ENCODE assay signal across 11 cellular contexts in the genomic region with DNA sequence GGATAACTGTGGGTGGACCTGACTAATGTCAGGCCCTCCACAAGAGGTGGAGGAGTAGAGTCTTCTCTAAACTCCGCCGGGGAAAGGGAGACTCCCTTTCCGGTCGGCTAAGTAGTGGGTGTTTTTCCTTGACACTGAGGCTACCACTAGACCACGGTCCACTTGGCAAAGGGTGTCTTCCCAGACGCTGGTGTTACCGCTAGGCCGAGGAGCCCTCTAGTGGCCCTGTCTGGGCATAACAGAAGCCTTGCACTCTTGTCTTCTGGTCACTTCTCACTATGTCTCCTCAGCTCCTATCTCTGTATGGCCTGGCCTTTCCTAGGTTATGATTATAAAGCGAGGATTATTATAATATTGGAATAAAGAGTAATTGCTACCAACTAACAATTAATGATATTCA. TPM values are rescaled to one million over a fixed set of nuclear protein-coding genes. Genes with fewer than 3 reads are reported as not detected.
DNase-seq lines count a peak whose midpoint lies in the region; ATAC-seq and TF ChIP-seq lines count a peak whose summit lies in the region.
"Not testable (repeated sequence)": the region's sequence is repeated elsewhere in the genome, so short reads cannot be mapped to it uniquely, and the experiment has no call there.
"Had no signal": no experiment of that assay in that cellular context is flagged by ENCODE, and none has a peak within 500 bp of the region (broad histone marks: within the 10 kb centered on the region; RNA-seq: fewer than 3 reads in every experiment).

No MANE protein-coding gene starts in this region.

- ATAC-seq in activated CD8-positive, alpha-beta memory T cell treated with anti-CD3 and anti-CD28 coated beads, Interleukin-2, amount 10 ng/mL, durations not matched to agents 7 days and 5 days, result not testable (repeated sequence)

- H4K20me1 ChIP-seq in PC-9 (ENCODE audit: insufficient read depth), result not testable (repeated sequence)

- H3K36me3 ChIP-seq in PC-9 (ENCODE audit: low read depth), result not testable (repeated sequence)

- POLR2A ChIA-PET in PC-9 (lab: Charles Lee; ENCODE audit: unreplicated experiment), result not testable (repeated sequence)

- not testable (repeated sequence) for H3K9me2 ChIP-seq in PC-9 (ENCODE audit: insufficient read depth)

- not testable (repeated sequence) for BruUV-seq in PC-9 (replicated peaks; lab: Mats Ljungman, UMichigan)

- DNase-seq in Ammon's horn (ENCODE audit: low spot score), result peak; percentile 18
- peak; percentile 69 for DNase-seq in M059J (ENCODE audit: low read depth)
- DNase-seq in PC-9, result peak; percentile 39 to 50
- peak; percentile 51 for DNase-seq in activated CD8-positive, alpha-beta memory T cell treated with anti-CD3 and anti-CD28 coated beads, Interleukin-2, amount 10 ng/mL, durations not matched to agents 7 days and 5 days
- DNase-seq in dorsolateral prefrontal cortex, result peak in 3 of 10 donors; percentile 17 to 37 (median 31)
- DNase-seq in iris pigment epithelial cell (ENCODE audit: low read depth), result peak; percentile 71
- peak; percentile 47 for DNase-seq in stimulated activated CD4-positive, alpha-beta T cell treated with anti-CD3 and anti-CD28 coated beads, Interleukin-15, amount 100 ng/mL, for 24 hours

- TF ChIP-seq CTCF in GM12874 (IDR thresholded peaks at IDR 0.05; ENCODE audit: insufficient read depth, low read depth, low read length) (peak; percentile 71), PC-9 (conservative IDR thresholded peaks at IDR 0.05) (peak; percentile 82), dorsolateral prefrontal cortex (IDR thresholded peaks at IDR 0.05 in 54 of 56, conservative IDR thresholded peaks at IDR 0.05 in 2 of 56; ENCODE audit: low read depth in 1 of 56, partially characterized antibody in 56 of 56) (peak in 47 of 56 donors; percentile 10 to 60 (median 42))

- H3K36me3 Mint-ChIP-seq in activated CD8-positive, alpha-beta memory T cell treated with anti-CD3 and anti-CD28 coated beads, Interleukin-2, amount 10 ng/mL, durations not matched to agents 7 days and 5 days, result not testable (repeated sequence)

- not testable (repeated sequence) for H3K27me3 ChIP-seq in PC-9 (ENCODE audit: insufficient read depth, low read depth); dorsolateral prefrontal cortex

- CTCF ChIA-PET in PC-9 (lab: Charles Lee), result interaction anchor here (0.6 to 1.2 kb wide), 2 partner anchors 38 to 240 kb away, joined by 3 to 6 read pairs; no protein-coding TSS in a partner anchor
- CTCF ChIA-PET in activated CD8-positive, alpha-beta memory T cell treated with anti-CD3 and anti-CD28 coated beads, Interleukin-2, amount 10 ng/mL, durations not matched to agents 7 days and 5 days (lab: Charles Lee), result not testable (repeated sequence)

- H3K27me3 Mint-ChIP-seq in activated CD8-positive, alpha-beta memory T cell treated with anti-CD3 and anti-CD28 coated beads, Interleukin-2, amount 10 ng/mL, durations not matched to agents 7 days and 5 days, result not testable (repeated sequence)

- H3K4me1 Mint-ChIP-seq in activated CD8-positive, alpha-beta memory T cell treated with anti-CD3 and anti-CD28 coated beads, Interleukin-2, amount 10 ng/mL, durations not matched to agents 7 days and 5 days, result not testable (repeated sequence)

- H3K27ac ChIP-seq in PC-9, dorsolateral prefrontal cortex: not testable (repeated sequence)

- H3K9me3 Mint-ChIP-seq in activated CD8-positive, alpha-beta memory T cell treated with anti-CD3 and anti-CD28 coated beads, Interleukin-2, amount 10 ng/mL, durations not matched to agents 7 days and 5 days (ENCODE audit: low read depth), result not testable (repeated sequence)

- not testable (repeated sequence) for H3K9me3 ChIP-seq in PC-9 (ENCODE audit: insufficient read depth, low read depth)

- H3K4me2 ChIP-seq in PC-9, result not testable (repeated sequence)

- not testable (repeated sequence) for H3F3A ChIP-seq in PC-9 (ENCODE audit: insufficient read depth, low read depth)

- not testable (repeated sequence) for H3K4me3 ChIP-seq in PC-9, dorsolateral prefrontal cortex

- not testable (repeated sequence) for H3K27ac Mint-ChIP-seq in activated CD8-positive, alpha-beta memory T cell treated with anti-CD3 and anti-CD28 coated beads, Interleukin-2, amount 10 ng/mL, durations not matched to agents 7 days and 5 days

- H2AFZ ChIP-seq in PC-9, result not testable (repeated sequence)

- not testable (repeated sequence) for H3K79me2 ChIP-seq in PC-9 (ENCODE audit: low read depth)

- not testable (repeated sequence) for H3K4me1 ChIP-seq in PC-9 (replicated peaks; ENCODE audit: insufficient read depth)

- not testable (repeated sequence) for H3K4me3 Mint-ChIP-seq in activated CD8-positive, alpha-beta memory T cell treated with anti-CD3 and anti-CD28 coated beads, Interleukin-2, amount 10 ng/mL, durations not matched to agents 7 days and 5 days

- intact Hi-C loops in PC-9 (cut with micrococcal nuclease; ENCODE audit: unreplicated experiment); dorsolateral prefrontal cortex (cut with DNase I): not testable (repeated sequence)

RNA-seq across cellular contexts. Expression of gene PSG6, which starts 5.4 kb away (rescaled TPM):
- 0.79 and 0.89 TPM in 2 replicates for total RNA-seq in M059J (2014; rRNA removed; shearing (Covaris generic))
- total RNA-seq in PC-9 (2021) (not detected in 2 replicates), dorsolateral prefrontal cortex (not detected)
- total RNA-seq in activated CD8-positive, alpha-beta memory T cell treated with anti-CD3 and anti-CD28 coated beads, Interleukin-2, amount 10 ng/mL, durations not matched to agents 7 days and 5 days, result not detected
- total RNA-seq: activated T-helper 17 cell treated with anti-CD3 and anti-CD28 coated beads, Interleukin-2, amount 50 U/mL, for 72 hours; mesenteric fat pad; sciatic nerve had no signal

RNA-seq across cellular contexts. Expression of gene PSG7, which starts 13.9 kb away (rescaled TPM):
- 0.05 and 1.1 TPM in 2 replicates for total RNA-seq in M059J (2014; rRNA removed; shearing (Covaris generic))
- total RNA-seq in PC-9 (2021) (not detected in 2 replicates), dorsolateral prefrontal cortex (not detected)
- total RNA-seq in activated CD8-positive, alpha-beta memory T cell treated with anti-CD3 and anti-CD28 coated beads, Interleukin-2, amount 10 ng/mL, durations not matched to agents 7 days and 5 days, result not detected
- total RNA-seq: activated T-helper 17 cell treated with anti-CD3 and anti-CD28 coated beads, Interleukin-2, amount 50 U/mL, for 72 hours; mesenteric fat pad; sciatic nerve had no signal

RNA-seq across cellular contexts. Expression of gene PSG1, which starts 43.6 kb away (rescaled TPM):
- total RNA-seq in M059J (2014; rRNA removed; shearing (Covaris generic)), result 11.0 and 13.6 TPM in 2 replicates
- total RNA-seq in PC-9 (2021), result 0.72 TPM in 1 of 2 replicates, not detected in the other
- not detected for total RNA-seq in activated CD8-positive, alpha-beta memory T cell treated with anti-CD3 and anti-CD28 coated beads, Interleukin-2, amount 10 ng/mL, durations not matched to agents 7 days and 5 days
- not detected for total RNA-seq in dorsolateral prefrontal cortex
- total RNA-seq: mesenteric fat pad, sciatic nerve had no signal
